18 cellular contexts compared by ENCODE assay signal in the genomic region with DNA sequence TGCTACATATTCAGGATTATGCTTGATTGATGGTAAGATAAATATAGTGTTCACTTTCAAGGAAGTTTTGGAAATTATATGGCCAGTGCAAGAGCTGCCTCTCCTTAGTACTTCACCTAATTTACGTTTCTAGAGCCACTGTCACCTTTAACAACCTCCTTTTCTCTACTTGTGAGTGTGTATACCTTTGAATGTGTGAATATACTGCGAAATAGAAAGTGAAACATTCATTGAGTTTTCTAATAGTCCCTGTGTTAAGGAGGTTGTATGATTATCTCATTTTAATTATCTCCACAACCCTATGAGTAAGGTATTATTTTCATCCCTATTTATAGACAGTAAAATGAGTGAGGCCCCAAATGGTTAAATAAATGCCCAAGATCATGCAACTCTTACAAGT.
DNase-seq lines count a peak whose midpoint lies in the region; ATAC-seq and TF ChIP-seq lines count a peak whose summit lies in the region.
"Had no signal": no experiment of that assay in that cellular context is flagged by ENCODE, and none has a peak within 500 bp of the region (broad histone marks: within the 10 kb centered on the region; RNA-seq: fewer than 3 reads in every experiment).

No MANE protein-coding gene starts in this region.

- WGBS in ovary, 3 donors, result 86 to 89% (median 88%) methylated on average over 2 of the region's 2 CpGs
- 75 to 77% methylated on average over 2 of the region's 2 CpGs for WGBS in lower leg skin, 2 donors

- ATAC-seq in GM18867 (IDR thresholded peaks at IDR 0.05; ENCODE audit: unreplicated experiment) (peak; percentile 89), GM21786 (IDR thresholded peaks at IDR 0.05; ENCODE audit: unreplicated experiment) (peak; percentile 36), HG03469 (IDR thresholded peaks at IDR 0.05; ENCODE audit: unreplicated experiment) (no peak)

- no peak overlapping the region for H3K9ac ChIP-seq in MM.1S (ENCODE audit: low read length)
- H3K9ac ChIP-seq: BLaER1 had no signal

- H3K4me1 ChIP-seq in MM.1S (ENCODE audit: low read length), result no peaks in the 10 kb centered on the region
- H3K4me1 ChIP-seq in ovary (ENCODE audit: insufficient read depth), result no peaks in the 10 kb centered on the region
- H3K4me1 ChIP-seq: BLaER1, SJCRH30 had no signal

- H3K27me3 ChIP-seq in MM.1S (replicated peaks; ENCODE audit: insufficient read depth, low read length), result no peaks in the 10 kb centered on the region
- H3K27me3 ChIP-seq in ovary, result no peaks in the 10 kb centered on the region
- H3K27me3 ChIP-seq: BLaER1, SJCRH30 had no signal

- H4K20me1 ChIP-seq in MM.1S (ENCODE audit: insufficient read depth, low read length), result no peaks in the 10 kb centered on the region
- H4K20me1 ChIP-seq: BLaER1 had no signal

- H3K27ac ChIP-seq in MM.1S (ENCODE audit: low read length) (no peak overlapping the region), ovary (no peak overlapping the region)
- H3K27ac ChIP-seq: BLaER1, HL-60, SJCRH30 had no signal

- peak; percentile 19 for DNase-seq in MM.1S
- DNase-seq in ovary, result no peak
- no peak for DNase-seq in lower leg skin (ENCODE audit: low spot score in 2 of 2)
- no peak for DNase-seq in activated CD4-positive, alpha-beta T cell treated with anti-CD3 and anti-CD28 coated beads for 1 hour
- DNase-seq: CD4-positive, alpha-beta memory T cell; DMS153; GF-D8; NCI-H1048; NCI-H1436; NCI-H1930; NCI-H345; NCI-H524 treated with DMSO at 0.1 percent for 48 hours; SJCRH30 had no signal

- H3K79me2 ChIP-seq in MM.1S (ENCODE audit: low read length), result no peaks in the 10 kb centered on the region

- intact Hi-C loops in ovary (cut with DNase I), result no loop called here
- intact Hi-C loops in lower leg skin (cut with DNase I; ENCODE audit: low total_unique reads), result no loop called here

- no peaks in the 10 kb centered on the region for H3K9me2 ChIP-seq in MM.1S (replicated peaks; ENCODE audit: insufficient read depth, low read length)

- TF ChIP-seq CTCF in MM.1S (IDR thresholded peaks at IDR 0.05; ENCODE audit: low read length), result no peak
- no peak for TF ChIP-seq CTCF in ovary (IDR thresholded peaks at IDR 0.05)
- TF ChIP-seq CTCF in lower leg skin (IDR thresholded peaks at IDR 0.05), result no peak

- TF ChIP-seq EP300 in ovary (IDR thresholded peaks at IDR 0.05), result no peak

- TF ChIP-seq POLR2A in ovary (IDR thresholded peaks at IDR 0.05) (no peak), lower leg skin (IDR thresholded peaks at IDR 0.05) (no peak)

- H3K36me3 ChIP-seq in MM.1S (replicated peaks; ENCODE audit: insufficient read depth, low read length) (no peaks in the 10 kb centered on the region), ovary (no peaks in the 10 kb centered on the region)
- H3K36me3 ChIP-seq: BLaER1, SJCRH30 had no signal

- H3K4me3 ChIP-seq in MM.1S (ENCODE audit: low read length), result no peak overlapping the region
- no peak overlapping the region for H3K4me3 ChIP-seq in ovary
- no peak overlapping the region for H3K4me3 ChIP-seq in lower leg skin (ENCODE audit: low read depth, poor library complexity, severe bottlenecking)
- H3K4me3 ChIP-seq: BLaER1, SJCRH30 had no signal

- no peak overlapping the region for H2AFZ ChIP-seq in MM.1S (ENCODE audit: low read length)

- no peaks in the 10 kb centered on the region for H3K9me3 ChIP-seq in MM.1S (replicated peaks; ENCODE audit: insufficient read depth, low read length)
- no peaks in the 10 kb centered on the region for H3K9me3 ChIP-seq in ovary
- H3K9me3 ChIP-seq: BLaER1, SJCRH30 had no signal

- no peak overlapping the region for H3K4me2 ChIP-seq in MM.1S (ENCODE audit: low read depth, low read length)
- H3K4me2 ChIP-seq: BLaER1 had no signal

- H3F3A ChIP-seq in MM.1S (ENCODE audit: insufficient read depth, low read length), result no peaks in the 10 kb centered on the region
